In the genomic region with DNA sequence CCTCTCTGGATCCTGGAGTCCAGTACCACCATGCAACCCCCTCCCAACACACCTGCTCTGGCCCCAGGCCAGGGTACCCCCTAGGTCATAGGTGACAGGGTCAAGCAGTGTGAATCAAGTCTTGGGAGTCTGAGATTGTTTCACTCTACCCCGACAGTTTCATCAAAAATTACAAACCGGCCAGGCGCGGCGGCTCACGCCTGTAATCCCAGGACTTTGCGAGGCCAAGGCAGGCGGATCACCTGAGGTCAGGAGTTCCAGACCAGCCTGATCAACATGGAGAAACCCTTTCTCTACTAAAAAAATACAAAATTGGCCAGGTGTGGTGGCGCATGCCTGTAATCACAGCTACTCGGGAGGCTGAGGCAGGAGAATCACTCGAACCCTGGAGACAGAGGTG, we compare ENCODE assay signal across 10 cellular contexts. TPM values are rescaled to one million over a fixed set of nuclear protein-coding genes. Genes with fewer than 3 reads are reported as not detected.
DNase-seq lines count a peak whose midpoint lies in the region; ATAC-seq, FAIRE-seq and TF ChIP-seq lines count a peak whose summit lies in the region.
"Not testable (repeated sequence)": the region's sequence is repeated elsewhere in the genome, so short reads cannot be mapped to it uniquely, and the experiment has no call there.
"Had no signal": no experiment of that assay in that cellular context is flagged by ENCODE, and none has a peak within 500 bp of the region (broad histone marks: within the 10 kb centered on the region; RNA-seq: fewer than 3 reads in every experiment).

No MANE protein-coding gene starts in this region.

- H3K36me3 ChIP-seq in H1 (ENCODE audit: control insufficient read depth in 2 of 4, insufficient read depth in 4 of 4, low read length in 3 of 4): not testable (repeated sequence)
- H3K36me3 ChIP-seq in thoracic aorta: peaks cover 13% of the 10 kb centered on the region

- peak overlapping the region in 1 of 4 experiments; percentile 8; a peak in 1 of 8 replicates for H3K4me3 ChIP-seq in H1 (ENCODE audit: extremely low read depth in 1 of 4, insufficient read depth in 2 of 4, low read depth in 3 of 4, low read length in 4 of 4)
- peak overlapping the region; percentile 99 for H3K4me3 ChIP-seq in thoracic aorta

- peaks cover 17 to 31% (median 23%) of the 10 kb centered on the region in 4 experiments for H3K4me1 ChIP-seq in H1 (replicated peaks in 1 of 4; ENCODE audit: control insufficient read depth in 3 of 4, insufficient read depth in 4 of 4, low read length in 3 of 4)
- H3K4me1 ChIP-seq in thoracic aorta (ENCODE audit: control insufficient read depth in 1 of 2, low read depth in 2 of 2): peaks cover 33 to 60% of the 10 kb centered on the region in 2 donors

- H3K4me2 ChIP-seq in H1 (ENCODE audit: insufficient read depth in 1 of 2, low read depth in 2 of 2, low read length in 2 of 2): peak overlapping the region in 1 of 2 experiments; percentile 81; a peak in 1 of 4 replicates

- H3K27me3 Mint-ChIP-seq in IgD-negative memory B cell; neural crest cell (ENCODE audit: low read depth): not testable (repeated sequence)

- H2BK12ac ChIP-seq in H1 (ENCODE audit: low read depth, low read length): 0 out of 2 replicates have a peak overlapping the region, but pooled peaks have one; percentile 9

- H2BK15ac ChIP-seq in H1 (ENCODE audit: low read length): not testable (repeated sequence)

- H2BK120ac ChIP-seq in H1 (replicated peaks; ENCODE audit: low read depth, low read length): not testable (repeated sequence)

- not testable (repeated sequence) for H3K23ac ChIP-seq in H1 (ENCODE audit: insufficient read length)

- not testable (repeated sequence) for TF ChIP-seq EP300 in H1 (IDR thresholded peaks at IDR 0.05; ENCODE audit: borderline replicate concordance in 1 of 2, low read depth in 2 of 2, low read length in 2 of 2)

- H3K4me1 Mint-ChIP-seq in IgD-negative memory B cell (peaks cover 31 to 40% (median 32%) of the 10 kb centered on the region in 3 donors), neural crest cell (peaks cover 26% of the 10 kb centered on the region)

- not testable (repeated sequence) for H3K9ac ChIP-seq in H1 (replicated peaks in 1 of 4; ENCODE audit: extremely low read depth in 1 of 4, low read depth in 3 of 4, low read length in 3 of 4)

- not testable (repeated sequence) for H3K18ac ChIP-seq in H1 (ENCODE audit: extremely low read depth, low read length)

- DNase-seq in H1 (ENCODE audit: low read depth in 1 of 2, low spot score in 2 of 2); neural crest cell (ENCODE audit: low read depth, low spot score); thoracic aorta (ENCODE audit: low spot score): not testable (repeated sequence)

- not testable (repeated sequence) for H2BK20ac ChIP-seq in H1 (ENCODE audit: low read length)

- not testable (repeated sequence) for H3K9me3 ChIP-seq in H1 (ENCODE audit: insufficient read depth in 2 of 2, low read depth in 1 of 2, low read length in 1 of 2); thoracic aorta

- not testable (repeated sequence) for TF ChIP-seq POLR2A in H1 (IDR thresholded peaks at IDR 0.05; ENCODE audit: control extremely low read depth in 1 of 2, low read depth in 2 of 2, low read length in 2 of 2)

- CTCF ChIA-PET in H1 (lab: Charles Lee; ENCODE audit: partially characterized antibody): interaction anchor here (3.7 to 20.6 kb wide), 3 partner anchors 19 to 49 kb away, joined by 18 to 638 read pairs (median 19); partner anchors contain the start of gene ASB16

- H3K9me3 Mint-ChIP-seq in IgD-negative memory B cell, neural crest cell: not testable (repeated sequence)

- H3K4me3 Mint-ChIP-seq in IgD-negative memory B cell (peak overlapping the region in 3 of 4 donors; percentile 61 to 68 (median 68)), neural crest cell (peak overlapping the region; percentile 66)

- not testable (repeated sequence) for FAIRE-seq in H1 (lab: Jason Lieb, UNC)

- not testable (repeated sequence) for H4K5ac ChIP-seq in H1 (ENCODE audit: insufficient read length, low read depth, low read length)

- peaks cover 29% of the 10 kb centered on the region for H3K79me1 ChIP-seq in H1 (ENCODE audit: low read depth, low read length)

- H2BK5ac ChIP-seq in H1 (ENCODE audit: low read depth, low read length): not testable (repeated sequence)

- not testable (repeated sequence) for H3K4ac ChIP-seq in H1 (replicated peaks; ENCODE audit: insufficient read length, low read depth, low read length)

- H4K20me1 ChIP-seq in H1 (replicated peaks in 1 of 2; ENCODE audit: control insufficient read depth in 1 of 2, insufficient read depth in 2 of 2, low read length in 2 of 2): peaks cover 3 to 11% of the 10 kb centered on the region in 2 experiments

- H3K79me2 ChIP-seq in H1 (ENCODE audit: control insufficient read depth in 1 of 2, insufficient read depth in 2 of 2, low read length in 2 of 2): peaks cover 0 to 64% of the 10 kb centered on the region in 2 experiments; a peak in 2 of 4 replicates

- not testable (repeated sequence) for H3K27me3 ChIP-seq in H1 (replicated peaks in 1 of 4; ENCODE audit: control insufficient read depth in 3 of 4, extremely low read depth in 1 of 4, insufficient read depth in 3 of 4, low read length in 3 of 4); thoracic aorta (replicated peaks; ENCODE audit: insufficient read depth)

- not testable (repeated sequence) for H3K36me3 Mint-ChIP-seq in IgD-negative memory B cell; neural crest cell (ENCODE audit: low read depth)

- H3K14ac ChIP-seq in H1 (ENCODE audit: insufficient read length): not testable (repeated sequence)

- H4K91ac ChIP-seq in H1 (replicated peaks; ENCODE audit: insufficient read length, low read length): not testable (repeated sequence)

- TF ChIP-seq RAD21 in H1 (IDR thresholded peaks at IDR 0.05 in 1 of 2, conservative IDR thresholded peaks at IDR 0.05 in 1 of 2; ENCODE audit: low read depth in 2 of 2, low read length in 2 of 2): not testable (repeated sequence)

- not testable (repeated sequence) for H3K23me2 ChIP-seq in H1 (ENCODE audit: low read depth, low read length)

- 94% methylated on average over 11 of the region's 11 CpGs; no CpG with 5 or more reads in 1 of the 2 experiments for WGBS in H1 (ENCODE audit: extremely low coverage in 1 of 2, insufficient coverage in 1 of 2, insufficient read length in 1 of 2, insufficient replicate concordance in 2 of 2, low coverage in 1 of 2, low lambda C conversion rate in 2 of 2, missing lambda C conversion rate in 1 of 2), 2 experiments

- H4K8ac ChIP-seq in H1 (ENCODE audit: extremely low read depth, insufficient read depth, low read length): peak overlapping the region; percentile 53; the same call in 1 of the 2 replicates

- POLR2A ChIA-PET in H1 (lab: Charles Lee; ENCODE audit: partially characterized antibody): interaction anchor here (2.5 kb wide), 1 partner anchor 33 kb away, joined by 6 read pairs; no protein-coding TSS in a partner anchor

- H3K27ac Mint-ChIP-seq in IgD-negative memory B cell: peak overlapping the region in 1 of 3 donors; percentile 78
- H3K27ac Mint-ChIP-seq in neural crest cell (ENCODE audit: unreplicated experiment): not testable (repeated sequence)

- not testable (repeated sequence) for H2AK5ac ChIP-seq in H1 (ENCODE audit: low read depth, low read length)

- not testable (repeated sequence) for ATAC-seq in thoracic aorta (ENCODE audit: insufficient number of reproducible peaks, low FRiP score, low read depth)

- not testable (repeated sequence) for H3K56ac ChIP-seq in H1 (replicated peaks; ENCODE audit: insufficient read length, low read depth, low read length)

- not testable (repeated sequence) for TF ChIP-seq CTCF in H1 (IDR thresholded peaks at IDR 0.05; ENCODE audit: control extremely low read depth in 1 of 3, insufficient read depth in 1 of 3, low read depth in 1 of 3, low read length in 3 of 3); neural crest cell (conservative IDR thresholded peaks at IDR 0.05); thoracic aorta (IDR thresholded peaks at IDR 0.05)

- not testable (repeated sequence) for H2AFZ ChIP-seq in H1 (ENCODE audit: low read length)

- H3K27ac ChIP-seq in angular gyrus (ENCODE audit: low read depth, low read length): peak overlapping the region; percentile 40
- not testable (repeated sequence) for H3K27ac ChIP-seq in H1 (ENCODE audit: low read depth, low read length)
- H3K27ac ChIP-seq in thoracic aorta: peak overlapping the region; percentile 15 to 17

RNA-seq across cellular contexts. Expression of gene HDAC5, which starts 3.2 kb away (rescaled TPM):
- polyA plus RNA-seq in IgD-negative memory B cell (49.5 TPM), H1 (2011; rRNA removed) (54.4 and 79.2 TPM in 2 replicates)
- total RNA-seq in H1 (2021; fragmentation: NEBNext Ultra II Directional; extraction: Animal tissue kit (Norgen Biotek cat#: 25700)): 48.5 and 54.0 TPM in 2 replicates
- polyA plus RNA-seq in H1 (2011; cell fraction: cytosol; rRNA removed): 78.3 TPM
- 103 TPM for polyA plus RNA-seq in H1 (2011; cell fraction: nucleus; rRNA removed)
- 31.8 to 62.6 TPM (median 53.9 TPM) in 4 replicates for polyA plus RNA-seq in H1 (2012, experiment 1 of 2)
- polyA plus RNA-seq in H1 (2012, experiment 2 of 2): 44.0 TPM
- polyA plus RNA-seq in H1 (2013, experiment 1 of 2): 23.8 TPM
- polyA plus RNA-seq in H1 (2013, experiment 2 of 2): 23.7 TPM
- polyA minus RNA-seq in H1 (2011; rRNA and poly(A)+ RNA removed): 77.4 and 115 TPM in 2 replicates
- polyA minus RNA-seq in H1 (2011; cell fraction: cytosol; rRNA and poly(A)+ RNA removed): 41.8 TPM
- 57.9 TPM for polyA minus RNA-seq in H1 (2011; cell fraction: nucleus; rRNA and poly(A)+ RNA removed)
- total RNA-seq in neural crest cell (27.1 and 27.2 TPM in 2 replicates), thoracic aorta (100 to 1,000 TPM in 1 of 2 donors, 10 to 100 TPM in 1; 76.9 to 115 TPM)

RNA-seq across cellular contexts. Expression of gene HROB, which starts 21.4 kb away (rescaled TPM):
- polyA plus RNA-seq in IgD-negative memory B cell: 0.24 TPM
- 18.8 and 19.4 TPM in 2 replicates for total RNA-seq in H1 (2021; fragmentation: NEBNext Ultra II Directional; extraction: Animal tissue kit (Norgen Biotek cat#: 25700))
- polyA plus RNA-seq in H1 (2011; rRNA removed): 21.6 and 24.1 TPM in 2 replicates
- polyA plus RNA-seq in H1 (2011; cell fraction: cytosol; rRNA removed): 17.5 TPM
- polyA plus RNA-seq in H1 (2011; cell fraction: nucleus; rRNA removed): 32.1 TPM
- 16.3 to 20.8 TPM (median 17.6 TPM) in 4 replicates for polyA plus RNA-seq in H1 (2012, experiment 1 of 2)
- polyA plus RNA-seq in H1 (2012, experiment 2 of 2): 16.8 TPM
- 10.8 TPM for polyA plus RNA-seq in H1 (2013, experiment 1 of 2)
- 10.3 TPM for polyA plus RNA-seq in H1 (2013, experiment 2 of 2)
- 35.7 and 36.8 TPM in 2 replicates for polyA minus RNA-seq in H1 (2011; rRNA and poly(A)+ RNA removed)
- polyA minus RNA-seq in H1 (2011; cell fraction: cytosol; rRNA and poly(A)+ RNA removed): 17.8 TPM
- polyA minus RNA-seq in H1 (2011; cell fraction: nucleus; rRNA and poly(A)+ RNA removed): 18.6 TPM
- total RNA-seq in neural crest cell: 22.1 and 23.3 TPM in 2 replicates
- 1 to 10 TPM in 1 of 2 donors, under 1 TPM in 1; 0.85 to 2.6 TPM for total RNA-seq in thoracic aorta
- polyA plus RNA-seq: CD8-positive, alpha-beta memory T cell had no signal

RNA-seq across cellular contexts. Expression of gene G6PC3, which starts 49.7 kb away (rescaled TPM):
- polyA plus RNA-seq in IgD-negative memory B cell: 22.5 TPM
- total RNA-seq in H1 (2021; fragmentation: NEBNext Ultra II Directional; extraction: Animal tissue kit (Norgen Biotek cat#: 25700)): 104 and 114 TPM in 2 replicates
- 343 and 436 TPM in 2 replicates for polyA plus RNA-seq in H1 (2011; rRNA removed)
- 191 TPM for polyA plus RNA-seq in H1 (2011; cell fraction: cytosol; rRNA removed)
- 198 TPM for polyA plus RNA-seq in H1 (2011; cell fraction: nucleus; rRNA removed)
- 143 to 233 TPM (median 204 TPM) in 4 replicates for polyA plus RNA-seq in H1 (2012, experiment 1 of 2)
- polyA plus RNA-seq in H1 (2012, experiment 2 of 2): 249 TPM
- polyA plus RNA-seq in H1 (2013, experiment 1 of 2): 394 TPM
- 451 TPM for polyA plus RNA-seq in H1 (2013, experiment 2 of 2)
- 132 and 168 TPM in 2 replicates for polyA minus RNA-seq in H1 (2011; rRNA and poly(A)+ RNA removed)
- polyA minus RNA-seq in H1 (2011; cell fraction: cytosol; rRNA and poly(A)+ RNA removed): 151 TPM
- polyA minus RNA-seq in H1 (2011; cell fraction: nucleus; rRNA and poly(A)+ RNA removed): 96.9 TPM
- 81.1 and 88.6 TPM in 2 replicates for total RNA-seq in neural crest cell
- total RNA-seq in thoracic aorta: 10 to 100 TPM; 26.4 to 54.6 TPM

RNA-seq across cellular contexts. Expression of gene ASB16, which starts 50.2 kb away (rescaled TPM):
- polyA plus RNA-seq in IgD-negative memory B cell: not detected
- total RNA-seq in H1 (2021; fragmentation: NEBNext Ultra II Directional; extraction: Animal tissue kit (Norgen Biotek cat#: 25700)): 0.19 TPM in 1 of 2 replicates, not detected in the other
- 0.05 and 0.09 TPM in 2 replicates for polyA plus RNA-seq in H1 (2011; rRNA removed)
- 0.05 TPM for polyA plus RNA-seq in H1 (2011; cell fraction: cytosol; rRNA removed)
- polyA plus RNA-seq in H1 (2011; cell fraction: nucleus; rRNA removed): 0.17 TPM
- 1.7 to 2.5 TPM (median 2.3 TPM) in 4 replicates for polyA plus RNA-seq in H1 (2012, experiment 1 of 2)
- 0.79 TPM for polyA plus RNA-seq in H1 (2012, experiment 2 of 2)
- polyA plus RNA-seq in H1 (2013, experiment 1 of 2): 0.06 TPM
- polyA plus RNA-seq in H1 (2013, experiment 2 of 2): 0.04 TPM
- polyA minus RNA-seq in H1 (2011; rRNA and poly(A)+ RNA removed): 0.10 TPM in 1 of 2 replicates, not detected in the other
- not detected for polyA minus RNA-seq in H1 (2011; cell fraction: cytosol; rRNA and poly(A)+ RNA removed)
- polyA minus RNA-seq in H1 (2011; cell fraction: nucleus; rRNA and poly(A)+ RNA removed): not detected
- total RNA-seq in neural crest cell: 0.25 and 0.26 TPM in 2 replicates
- 1 to 10 TPM; 2.3 to 3.9 TPM for total RNA-seq in thoracic aorta
- total RNA-seq: Daoy, LHCN-M2, SJSA1 had no signal
- polyA plus RNA-seq: BJ had no signal

RNA-seq across cellular contexts. Expression of gene LSM12, which starts 53.8 kb away (rescaled TPM):
- polyA plus RNA-seq in IgD-negative memory B cell: 73.4 TPM
- total RNA-seq in H1 (2021; fragmentation: NEBNext Ultra II Directional; extraction: Animal tissue kit (Norgen Biotek cat#: 25700)): 118 and 142 TPM in 2 replicates
- polyA plus RNA-seq in H1 (2011; rRNA removed): 51.6 and 69.8 TPM in 2 replicates
- polyA plus RNA-seq in H1 (2011; cell fraction: cytosol; rRNA removed): 57.3 TPM
- polyA plus RNA-seq in H1 (2011; cell fraction: nucleus; rRNA removed): 31.1 TPM
- 59.4 to 75.6 TPM (median 69.7 TPM) in 4 replicates for polyA plus RNA-seq in H1 (2012, experiment 1 of 2)
- 76.0 TPM for polyA plus RNA-seq in H1 (2012, experiment 2 of 2)
- 126 TPM for polyA plus RNA-seq in H1 (2013, experiment 1 of 2)
- polyA plus RNA-seq in H1 (2013, experiment 2 of 2): 129 TPM
- 83.5 and 95.8 TPM in 2 replicates for polyA minus RNA-seq in H1 (2011; rRNA and poly(A)+ RNA removed)
- polyA minus RNA-seq in H1 (2011; cell fraction: cytosol; rRNA and poly(A)+ RNA removed): 54.6 TPM
- 32.1 TPM for polyA minus RNA-seq in H1 (2011; cell fraction: nucleus; rRNA and poly(A)+ RNA removed)
- total RNA-seq in neural crest cell: 59.7 and 60.9 TPM in 2 replicates
- 10 to 100 TPM; 24.9 to 30.8 TPM for total RNA-seq in thoracic aorta
